In genomic region chr10:100033766-100034418, GRCh38 we compare ENCODE assay signal across 31 cellular contexts. TPM values are rescaled to one million over a fixed set of nuclear protein-coding genes. Genes with fewer than 3 reads are reported as not detected.
DNase-seq lines count a peak whose midpoint lies in the region; ATAC-seq, FAIRE-seq and TF ChIP-seq lines count a peak whose summit lies in the region.
"Had no signal": no experiment of that assay in that cellular context is flagged by ENCODE, and none has a peak within 500 bp of the region (broad histone marks: within the 10 kb centered on the region; RNA-seq: fewer than 3 reads in every experiment).

No MANE protein-coding gene starts in this region.

- peak overlapping the region; percentile 52 for H3K4me3 Mint-ChIP-seq in Caco-2 (ENCODE audit: unreplicated experiment)
- no peak overlapping the region for H3K4me3 Mint-ChIP-seq in stimulated activated effector memory CD8-positive, alpha-beta T cell treated with anti-CD3 and anti-CD28 coated beads, Interleukin-12 subunit alpha, Interleukin-12 subunit beta, amount 100 ng/mL, for 72 hours
- H3K4me3 Mint-ChIP-seq: CD4-positive, alpha-beta T cell had no signal

- no peaks in the 10 kb centered on the region for H3K36me3 ChIP-seq in Caco-2 (ENCODE audit: control insufficient read depth, insufficient read depth, low read length)
- H3K36me3 ChIP-seq in HAP-1 (replicated peaks), result no peaks in the 10 kb centered on the region
- H3K36me3 ChIP-seq in GM12878 (ENCODE audit: control insufficient read depth in 2 of 2, insufficient read depth in 2 of 2, low read length in 1 of 2), result no peaks in the 10 kb centered on the region
- H3K36me3 ChIP-seq in trophoblast cell (ENCODE audit: control insufficient read depth in 1 of 2, insufficient read depth in 2 of 2, low read length in 2 of 2), result peaks cover 0 to 2% of the 10 kb centered on the region in 2 experiments
- H3K36me3 ChIP-seq: BLaER1 treated with 17β-estradiol and CSF1 and Interleukin-3, amounts not matched to agents 10 nM and 100 nM had no signal

- no peak overlapping the region for H3K23ac ChIP-seq in trophoblast cell (ENCODE audit: low read length)

- no peak for TF ChIP-seq CTCF in Caco-2 (IDR thresholded peaks at IDR 0.05; ENCODE audit: insufficient read depth in 1 of 2, low read depth in 1 of 2, low read length in 1 of 2, severe bottlenecking in 1 of 2, unreplicated experiment in 1 of 2)
- no peak for TF ChIP-seq CTCF in GM12878 (IDR thresholded peaks at IDR 0.05 in 2 of 3, conservative IDR thresholded peaks at IDR 0.05 in 1 of 3; ENCODE audit: control insufficient read depth in 2 of 3, extremely low read depth in 1 of 3, insufficient read depth in 1 of 3, low read depth in 3 of 3, low read length in 3 of 3)

- H4K8ac ChIP-seq in trophoblast cell (ENCODE audit: low read depth, low read length), result no peak overlapping the region

- H2BK120ac ChIP-seq in trophoblast cell (ENCODE audit: insufficient read depth, low read length, poor library complexity), result no peak overlapping the region

- no peaks in the 10 kb centered on the region for H3K27me3 ChIP-seq in Caco-2 (replicated peaks; ENCODE audit: control insufficient read depth, insufficient read depth, low read length)
- H3K27me3 ChIP-seq in HAP-1 (ENCODE audit: low read depth), result no peaks in the 10 kb centered on the region
- H3K27me3 ChIP-seq in GM12878 (replicated peaks in 1 of 2; ENCODE audit: control insufficient read depth in 2 of 2, insufficient read depth in 2 of 2, low read length in 1 of 2), result no peaks in the 10 kb centered on the region
- H3K27me3 ChIP-seq in trophoblast cell (ENCODE audit: insufficient read depth, low read length), result no peaks in the 10 kb centered on the region
- H3K27me3 ChIP-seq: BLaER1 treated with 17β-estradiol and CSF1 and Interleukin-3, amounts not matched to agents 10 nM and 100 nM had no signal

- H3K9me3 Mint-ChIP-seq in Caco-2 (ENCODE audit: unreplicated experiment), result no peaks in the 10 kb centered on the region
- H3K9me3 Mint-ChIP-seq in stimulated activated effector memory CD8-positive, alpha-beta T cell treated with anti-CD3 and anti-CD28 coated beads, Interleukin-12 subunit alpha, Interleukin-12 subunit beta, amount 100 ng/mL, for 72 hours, result no peaks in the 10 kb centered on the region
- H3K9me3 Mint-ChIP-seq: CD4-positive, alpha-beta T cell had no signal

- peaks cover 62% of the 10 kb centered on the region for H3K4me1 ChIP-seq in Caco-2
- H3K4me1 ChIP-seq in HAP-1, result peaks cover 7% of the 10 kb centered on the region; the same call in 1 of the 2 replicates
- peaks cover 38% of the 10 kb centered on the region for H3K4me1 ChIP-seq in GM12878 (ENCODE audit: control insufficient read depth, insufficient read depth, low read length)
- peaks cover 2 to 17% of the 10 kb centered on the region in 2 experiments for H3K4me1 ChIP-seq in trophoblast cell (ENCODE audit: control insufficient read depth in 1 of 2, insufficient read depth in 2 of 2, low read length in 2 of 2)

- H2BK12ac ChIP-seq in trophoblast cell (ENCODE audit: low read length), result no peak overlapping the region

- no peaks in the 10 kb centered on the region for H3K36me3 Mint-ChIP-seq in Caco-2 (ENCODE audit: insufficient read depth, unreplicated experiment)
- no peaks in the 10 kb centered on the region for H3K36me3 Mint-ChIP-seq in stimulated activated effector memory CD8-positive, alpha-beta T cell treated with anti-CD3 and anti-CD28 coated beads, Interleukin-12 subunit alpha, Interleukin-12 subunit beta, amount 100 ng/mL, for 72 hours

- intact Hi-C loops in Caco-2 (cut with micrococcal nuclease; ENCODE audit: unreplicated experiment) (loop anchor here (1.0 kb wide), 2 partner anchors 9 to 14 kb away; no protein-coding TSS in a partner anchor), GM12878 (cut with micrococcal nuclease; ENCODE audit: unreplicated experiment) (no loop called here)

- H3K79me1 ChIP-seq in trophoblast cell (ENCODE audit: low read length), result peaks cover 2% of the 10 kb centered on the region

- no peak for TF ChIP-seq POLR2A in GM12878 (IDR thresholded peaks at IDR 0.05; ENCODE audit: low read depth, low read length)

- H3K4me3 ChIP-seq in Caco-2 (ENCODE audit: low read depth, low read length) (no peak overlapping the region), HAP-1 (no peak overlapping the region), GM12878 (0 out of 2 replicates have a peak overlapping the region, but pooled peaks have one; percentile 9), trophoblast cell (ENCODE audit: low read depth, low read length) (no peak overlapping the region)
- H3K4me3 ChIP-seq: BLaER1 treated with 17β-estradiol and CSF1 and Interleukin-3, amounts not matched to agents 10 nM and 100 nM; K562; PC-9 had no signal

- no peaks in the 10 kb centered on the region for H4K20me1 ChIP-seq in GM12878 (ENCODE audit: control insufficient read depth, insufficient read depth)
- H4K20me1 ChIP-seq: BLaER1 treated with 17β-estradiol and CSF1 and Interleukin-3, amounts not matched to agents 10 nM and 100 nM had no signal

- BruUV-seq in Caco-2 (replicated peaks; lab: Mats Ljungman, UMichigan) (no TSS peak), GM12878 (replicated peaks; lab: Mats Ljungman, UMichigan) (no TSS peak)

- ATAC-seq in GM12878 (peak; percentile 68), GM21529 (IDR thresholded peaks at IDR 0.05; ENCODE audit: unreplicated experiment) (no peak), GM18870 (IDR thresholded peaks at IDR 0.05; ENCODE audit: unreplicated experiment) (no peak)
- ATAC-seq in stimulated activated effector memory CD8-positive, alpha-beta T cell treated with anti-CD3 and anti-CD28 coated beads, Interleukin-12 subunit alpha, Interleukin-12 subunit beta, amount 100 ng/mL, for 72 hours, result no peak
- ATAC-seq: HepG2, K562 had no signal

- H3K79me2 ChIP-seq in GM12878 (ENCODE audit: control insufficient read depth, insufficient read depth, low read length), result no peaks in the 10 kb centered on the region
- no peaks in the 10 kb centered on the region for H3K79me2 ChIP-seq in trophoblast cell (ENCODE audit: control insufficient read depth, insufficient read depth, low read length, poor library complexity)

- no peak overlapping the region for H2AFZ ChIP-seq in GM12878 (ENCODE audit: control insufficient read depth, low read depth, low read length)
- no peak overlapping the region for H2AFZ ChIP-seq in trophoblast cell (ENCODE audit: insufficient read depth, low read length, poor library complexity)
- H2AFZ ChIP-seq: PC-9 had no signal

- H4K91ac ChIP-seq in trophoblast cell (ENCODE audit: low read depth, low read length), result no peak overlapping the region

- no peaks in the 10 kb centered on the region for H3K27me3 Mint-ChIP-seq in Caco-2 (ENCODE audit: insufficient read depth, unreplicated experiment)

- POLR2A ChIA-PET in Caco-2 (lab: Charles Lee) (no interaction called here), GM12878 (lab: Charles Lee) (interaction anchor here (1.2 kb wide), 1 partner anchor 13 kb away, joined by 5 read pairs; no protein-coding TSS in a partner anchor)

- peaks cover 35% of the 10 kb centered on the region for H3K4me1 Mint-ChIP-seq in Caco-2 (ENCODE audit: low read depth, unreplicated experiment)
- no peaks in the 10 kb centered on the region for H3K4me1 Mint-ChIP-seq in stimulated activated effector memory CD8-positive, alpha-beta T cell treated with anti-CD3 and anti-CD28 coated beads, Interleukin-12 subunit alpha, Interleukin-12 subunit beta, amount 100 ng/mL, for 72 hours

- H3K18ac ChIP-seq in trophoblast cell (ENCODE audit: low read length), result no peak overlapping the region

- no peak overlapping the region for H3K14ac ChIP-seq in trophoblast cell (ENCODE audit: low read length)

- in situ Hi-C loops in HAP-1 (cut with MboI; ENCODE audit: low sequenced_read_pairs), result no loop called here
- in situ Hi-C loops in GM12878 (cut with MboI), result no loop called here

- CTCF ChIA-PET in Caco-2 (lab: Charles Lee) (no interaction called here), GM12878 (lab: Yijun Ruan, JAX) (interaction anchor here (1.2 to 3.2 kb wide), 4 partner anchors 12 to 188 kb away, joined by 5 to 31 read pairs (median 6); no protein-coding TSS in a partner anchor)

- H3K27ac Mint-ChIP-seq in Caco-2 (ENCODE audit: unreplicated experiment), result peak overlapping the region; percentile 71
- no peak overlapping the region for H3K27ac Mint-ChIP-seq in stimulated activated effector memory CD8-positive, alpha-beta T cell treated with anti-CD3 and anti-CD28 coated beads, Interleukin-12 subunit alpha, Interleukin-12 subunit beta, amount 100 ng/mL, for 72 hours
- H3K27ac Mint-ChIP-seq: CD4-positive, alpha-beta T cell had no signal

- RAD21 ChIA-PET in GM12878 (lab: Charles Lee; ENCODE audit: unreplicated experiment), result interaction anchor here (0.7 to 2.5 kb wide), 5 partner anchors 11 to 302 kb away, joined by 3 to 16 read pairs (median 6); no protein-coding TSS in a partner anchor

- TF ChIP-seq RAD21 in GM12878 (IDR thresholded peaks at IDR 0.05; ENCODE audit: insufficient read depth, low read depth, low read length), result no peak

- SMC1A ChIA-PET in GM12878 (lab: Charles Lee; ENCODE audit: uncharacterized antibody, unreplicated experiment), result interaction anchor here (1.0 to 2.0 kb wide), 5 partner anchors 9 to 20 kb away, joined by 3 to 18 read pairs (median 4); no protein-coding TSS in a partner anchor

- FAIRE-seq in GM12878 (lab: Jason Lieb, UNC), result peak; percentile 49
- FAIRE-seq: GM12892, HepG2, K562 had no signal

- H4K12ac ChIP-seq in trophoblast cell (ENCODE audit: low read depth, low read length), result no peak overlapping the region

- 44% methylated on average over 1 of the region's 1 CpG for WGBS in GM12878 (ENCODE audit: insufficient coverage, insufficient replicate concordance, low lambda C conversion rate, missing lambda C conversion rate)
- no CpG with 5 or more reads among the region's 1 CpG for WGBS in trophoblast cell (ENCODE audit: extremely low coverage, insufficient coverage, insufficient read length)

- no peak overlapping the region for H2AK5ac ChIP-seq in trophoblast cell (ENCODE audit: low read length)

- H3K4ac ChIP-seq in trophoblast cell (ENCODE audit: low read depth, low read length), result no peak overlapping the region

- H3K4me2 ChIP-seq in GM12878 (ENCODE audit: control insufficient read depth, insufficient read depth) (peak overlapping the region; percentile 58), trophoblast cell (ENCODE audit: low read length) (no peak overlapping the region)
- H3K4me2 ChIP-seq: BLaER1 treated with 17β-estradiol and CSF1 and Interleukin-3, amounts not matched to agents 10 nM and 100 nM; PC-9 had no signal

- no peak overlapping the region for H2BK5ac ChIP-seq in trophoblast cell (ENCODE audit: low read depth, low read length, poor library complexity)

- H3K9ac ChIP-seq in GM12878 (ENCODE audit: control insufficient read depth, insufficient read depth, low read length) (no peak overlapping the region), trophoblast cell (ENCODE audit: low read length) (no peak overlapping the region)
- H3K9ac ChIP-seq: BLaER1 treated with 17β-estradiol and CSF1 and Interleukin-3, amounts not matched to agents 10 nM and 100 nM had no signal

- DNase-seq in Caco-2 (peak; percentile 70 to 86), HAP-1 (ENCODE audit: low spot score in 2 of 2) (peak; percentile 29 to 52), GM12878 (ENCODE audit: low read depth, low spot score) (no peak), trophoblast cell (no peak), cerebellar nuclear complex (lab: John Stamatoyannopoulos, UW) (no peak)
- no peak for DNase-seq in stimulated activated effector memory CD8-positive, alpha-beta T cell treated with anti-CD3 and anti-CD28 coated beads, Interleukin-12 subunit alpha, Interleukin-12 subunit beta, amount 100 ng/mL, for 72 hours (ENCODE audit: low spot score in 2 of 2)
- DNase-seq: AML-193; CD4-positive, alpha-beta T cell; DMS53; GF-D8; GOT3; MV-4-11; NCI-H1105; NCI-H146; NCI-H1930; NCI-H446; NCI-H526; RPMI8226; SHP77; T-helper 1 cell had no signal

- H3K27ac ChIP-seq in GM12878 (ENCODE audit: control insufficient read depth, insufficient read depth) (peak overlapping the region; percentile 69), trophoblast cell (ENCODE audit: low read depth, low read length) (peak overlapping the region; percentile 36)
- H3K27ac ChIP-seq: BLaER1 treated with 17β-estradiol and CSF1 and Interleukin-3, amounts not matched to agents 10 nM and 100 nM; PC-9 had no signal

- no peak for TF ChIP-seq EP300 in GM12878 (IDR thresholded peaks at IDR 0.05; ENCODE audit: borderline replicate concordance in 1 of 2, control insufficient read depth in 1 of 2, low read depth in 2 of 2, low read length in 2 of 2)

- H3K9me3 ChIP-seq in Caco-2 (no peaks in the 10 kb centered on the region), HAP-1 (no peaks in the 10 kb centered on the region), GM12878 (replicated peaks; ENCODE audit: control insufficient read depth, insufficient read depth, low read length) (no peaks in the 10 kb centered on the region; the same call in 2 of the 3 replicates), trophoblast cell (ENCODE audit: insufficient read depth, low read depth, low read length) (peaks cover under 1% of the 10 kb centered on the region)

RNA-seq across cellular contexts. Expression of gene DNMBP, which starts 24.1 kb away (rescaled TPM):
- total RNA-seq in Caco-2 (2022), result 30.6 and 31.0 TPM in 2 replicates
- 97.9 and 99.8 TPM in 2 replicates for total RNA-seq in GM12878 (2013; cell fraction: nucleolus; rRNA removed)
- 22.2 and 23.2 TPM in 2 replicates for total RNA-seq in GM12878 (2014; rRNA removed)
- total RNA-seq in GM12878 (2014; rRNA removed; fragmentation: Illumina TruSeq; extraction: Trizol), result 25.9 and 26.8 TPM in 2 replicates
- 39.4 and 40.5 TPM in 2 replicates for total RNA-seq in GM12878 (2021)
- 21.3 TPM for polyA plus RNA-seq in GM12878 (2011; ENCODE audit: low read depth)
- 10.5 and 13.0 TPM in 2 replicates for polyA plus RNA-seq in GM12878 (2011; rRNA removed)
- 12.4 and 17.4 TPM in 2 replicates for polyA plus RNA-seq in GM12878 (2011; cell fraction: cytosol; rRNA removed)
- polyA plus RNA-seq in GM12878 (2011; cell fraction: nucleus; rRNA removed), result 19.4 and 26.2 TPM in 2 replicates
- polyA plus RNA-seq in GM12878 (2012), result 26.1 and 36.2 TPM in 2 replicates
- 45.0 and 45.2 TPM in 2 replicates for polyA plus RNA-seq in GM12878 (2014; fragmentation: Illumina TruSeq; extraction: Trizol)
- polyA plus RNA-seq in GM12878 (2014; fragmentation: Nextera tagmentation; extraction: Ambion mirVana), result 1 to 10 TPM; 7.1 to 9.8 TPM
- 23.3 and 24.7 TPM in 2 replicates for polyA plus RNA-seq in GM12878 (2014; rRNA removed)
- polyA plus RNA-seq in GM12878 (2016; fragmentation: Nextera tagmentation; extraction: Ambion mirVana), result 10 to 100 TPM; 20.5 to 20.8 TPM
- polyA minus RNA-seq in GM12878 (2011; rRNA and poly(A)+ RNA removed), result 15.4 and 17.2 TPM in 2 replicates
- polyA minus RNA-seq in GM12878 (2011; cell fraction: cytosol; rRNA and poly(A)+ RNA removed), result 7.2 and 10.7 TPM in 2 replicates
- 12.7 and 22.6 TPM in 2 replicates for polyA minus RNA-seq in GM12878 (2011; cell fraction: nucleus; rRNA and poly(A)+ RNA removed)
- polyA plus RNA-seq in trophoblast cell (2013), result 16.5 and 17.5 TPM in 2 replicates

RNA-seq across cellular contexts. Expression of gene CPN1, which starts 47.8 kb away (rescaled TPM):
- 24.3 and 24.9 TPM in 2 replicates for total RNA-seq in Caco-2 (2022)
- total RNA-seq in GM12878 (2013; cell fraction: nucleolus; rRNA removed), result not detected in 2 replicates
- not detected in 2 replicates for total RNA-seq in GM12878 (2014; rRNA removed)
- not detected in 2 replicates for total RNA-seq in GM12878 (2014; rRNA removed; fragmentation: Illumina TruSeq; extraction: Trizol)
- 0.10 and 0.11 TPM in 2 replicates for total RNA-seq in GM12878 (2021)
- not detected for polyA plus RNA-seq in GM12878 (2011; ENCODE audit: low read depth)
- 0.14 TPM in 1 of 2 replicates, not detected in the other for polyA plus RNA-seq in GM12878 (2011; rRNA removed)
- not detected in 2 replicates for polyA plus RNA-seq in GM12878 (2011; cell fraction: cytosol; rRNA removed)
- not detected in 2 replicates for polyA plus RNA-seq in GM12878 (2011; cell fraction: nucleus; rRNA removed)
- polyA plus RNA-seq in GM12878 (2012), result not detected in 2 replicates
- polyA plus RNA-seq in GM12878 (2014; fragmentation: Illumina TruSeq; extraction: Trizol), result not detected in 2 replicates
- under 1 TPM in 1 of 2 experiments, not detected in 1; 0.03 TPM for polyA plus RNA-seq in GM12878 (2014; fragmentation: Nextera tagmentation; extraction: Ambion mirVana)
- polyA plus RNA-seq in GM12878 (2014; rRNA removed), result 0.14 TPM in 1 of 2 replicates, not detected in the other
- not detected for polyA plus RNA-seq in GM12878 (2016; fragmentation: Nextera tagmentation; extraction: Ambion mirVana)
- not detected in 2 replicates for polyA minus RNA-seq in GM12878 (2011; rRNA and poly(A)+ RNA removed)
- not detected in 2 replicates for polyA minus RNA-seq in GM12878 (2011; cell fraction: cytosol; rRNA and poly(A)+ RNA removed)
- polyA minus RNA-seq in GM12878 (2011; cell fraction: nucleus; rRNA and poly(A)+ RNA removed), result not detected in 2 replicates
- polyA plus RNA-seq in trophoblast cell (2013), result not detected in 2 replicates
- total RNA-seq: A172; CD4-positive, alpha-beta T cell; HT1080; K562; LHCN-M2; MCF 10A; PC-9 had no signal

Comparison
In these comparisons a context has a peak if more than half of its experiments do, and no peak if none do; other contexts are left out.
1. DNase-seq: peak in Caco-2 (2 of 2) and HAP-1 (2 of 2); none in GM12878 (single experiment), trophoblast cell (0 of 2), stimulated activated effector memory CD8-positive, alpha-beta T cell treated with anti-CD3 and anti-CD28 coated beads, Interleukin-12 subunit alpha, Interleukin-12 subunit beta, amount 100 ng/mL, for 72 hours (0 of 2) and cerebellar nuclear complex (0 of 2).
2. RNA of gene CPN1, which starts 47.8 kb away (total RNA-seq): 24.3 to 24.9 TPM in Caco-2; 0.10 to 0.11 TPM in GM12878; every median in the first group is over 10 times any median in the second.